In genomic region chr6:24910331-24910849, GRCh38 we compare ENCODE assay signal across 8 cellular contexts. TPM values are rescaled to one million over a fixed set of nuclear protein-coding genes. Genes with fewer than 3 reads are reported as not detected.
DNase-seq lines count a peak whose midpoint lies in the region; ATAC-seq and TF ChIP-seq lines count a peak whose summit lies in the region.

No MANE protein-coding gene starts in this region.

- no peak overlapping the region for H3K27ac ChIP-seq in RWPE1

- peaks cover 17% of the 10 kb centered on the region for H3K4me1 ChIP-seq in HAP-1

- peaks cover 20% of the 10 kb centered on the region for H3K4me1 Mint-ChIP-seq in endothelial cell (ENCODE audit: unreplicated experiment)
- peaks cover 76 to 100% (median 98%) of the 10 kb centered on the region in 4 donors for H3K4me1 Mint-ChIP-seq in naive thymus-derived CD8-positive, alpha-beta T cell

- DNase-seq in endothelial cell (ENCODE audit: low spot score) (peak; percentile 10), HAP-1 (ENCODE audit: low spot score in 2 of 2) (no peak), RWPE1 (ENCODE audit: low spot score) (no peak), NCI-H510A (lab: John Stamatoyannopoulos, UW) (no peak)
- DNase-seq in naive thymus-derived CD8-positive, alpha-beta T cell = peak in 5 of 10 donors; percentile 37 to 71 (median 44)

- H3K36me3 ChIP-seq in HAP-1 (replicated peaks) = no peaks in the 10 kb centered on the region

- no peaks in the 10 kb centered on the region for H3K27me3 ChIP-seq in HAP-1 (ENCODE audit: low read depth)

- no peaks in the 10 kb centered on the region for H3K9me3 Mint-ChIP-seq in endothelial cell (ENCODE audit: unreplicated experiment)
- H3K9me3 Mint-ChIP-seq in naive thymus-derived CD8-positive, alpha-beta T cell = no peaks in the 10 kb centered on the region

- H3K36me3 Mint-ChIP-seq in endothelial cell (ENCODE audit: low read depth, unreplicated experiment) = no peaks in the 10 kb centered on the region
- H3K36me3 Mint-ChIP-seq in naive thymus-derived CD8-positive, alpha-beta T cell = peaks cover 4 to 91% (median 41%) of the 10 kb centered on the region in 3 donors

- peak; percentile 54 for ATAC-seq in HG02678 (IDR thresholded peaks at IDR 0.05; ENCODE audit: unreplicated experiment)
- peak; percentile 26 to 56 for ATAC-seq in naive thymus-derived CD8-positive, alpha-beta T cell

- peak overlapping the region; percentile 93 for H3K4me3 Mint-ChIP-seq in endothelial cell (ENCODE audit: unreplicated experiment)
- H3K4me3 Mint-ChIP-seq in naive thymus-derived CD8-positive, alpha-beta T cell = peak overlapping the region; percentile 81 to 99 (median 94)

- POLR2A ChIA-PET in naive thymus-derived CD8-positive, alpha-beta T cell (lab: Charles Lee) = interaction anchor here (0.6 to 17.4 kb wide), 25 partner anchors 8 to 108 kb away, joined by 3 to 446 read pairs (median 6); partner anchors contain the start of gene RIPOR2
- POLR2A ChIA-PET in RWPE1 (lab: Yijun Ruan, JAX; ENCODE audit: low non-redundant PET) = no interaction called here

- H3K27ac Mint-ChIP-seq in endothelial cell (ENCODE audit: unreplicated experiment) = peak overlapping the region; percentile 59
- H3K27ac Mint-ChIP-seq in naive thymus-derived CD8-positive, alpha-beta T cell = peak overlapping the region; percentile 96 to 99 (median 98)

- in situ Hi-C loops in HAP-1 (cut with MboI; ENCODE audit: low sequenced_read_pairs) = no loop called here

- TF ChIP-seq CTCF in GM12872 (IDR thresholded peaks at IDR 0.05; ENCODE audit: insufficient read depth, low read depth, low read length) = peak; percentile 34
- TF ChIP-seq CTCF in WI38 (IDR thresholded peaks at IDR 0.05; ENCODE audit: low read depth, low read length) = no peak
- no peak for TF ChIP-seq CTCF in endothelial cell (IDR thresholded peaks at IDR 0.05; ENCODE audit: unreplicated experiment)
- TF ChIP-seq CTCF in RWPE1 (conservative IDR thresholded peaks at IDR 0.05; ENCODE audit: low read depth) = no peak

- CTCF ChIA-PET in RWPE1 (lab: Yijun Ruan, JAX) = interaction anchor here (0.6 to 0.9 kb wide), 2 partner anchors 11 to 644 kb away, joined by 3 to 4 read pairs; no protein-coding TSS in a partner anchor

- H3K4me3 ChIP-seq in WI38 (ENCODE audit: low read depth, low read length) (peak overlapping the region; percentile 67), HAP-1 (no peak overlapping the region)

- H3K27me3 Mint-ChIP-seq in endothelial cell (ENCODE audit: unreplicated experiment) = peaks cover 21% of the 10 kb centered on the region
- H3K27me3 Mint-ChIP-seq in naive thymus-derived CD8-positive, alpha-beta T cell = no peaks in the 10 kb centered on the region

- H3K9me3 ChIP-seq in HAP-1 = no peaks in the 10 kb centered on the region

RNA-seq across cellular contexts. Expression of gene RIPOR2, which starts 25.4 kb away (rescaled TPM):
- total RNA-seq in endothelial cell (ENCODE audit: unreplicated experiment) = 1.1 TPM
- 100 to 1,000 TPM; 511 to 531 TPM for total RNA-seq in naive thymus-derived CD8-positive, alpha-beta T cell
- polyA plus RNA-seq in naive thymus-derived CD8-positive, alpha-beta T cell = 100 to 1,000 TPM; 413 to 542 (median 468) TPM

Comparison
In these comparisons a context has a peak if more than half of its experiments do, and no peak if none do; other contexts are left out.
1. RNA of gene RIPOR2, which starts 25.4 kb away (total RNA-seq): 511 to 531 TPM in naive thymus-derived CD8-positive, alpha-beta T cell; 1.1 TPM in endothelial cell (single experiment); every median in the first group is over 100 times any median in the second.